13 cellular contexts compared by ENCODE assay signal in the genomic region with DNA sequence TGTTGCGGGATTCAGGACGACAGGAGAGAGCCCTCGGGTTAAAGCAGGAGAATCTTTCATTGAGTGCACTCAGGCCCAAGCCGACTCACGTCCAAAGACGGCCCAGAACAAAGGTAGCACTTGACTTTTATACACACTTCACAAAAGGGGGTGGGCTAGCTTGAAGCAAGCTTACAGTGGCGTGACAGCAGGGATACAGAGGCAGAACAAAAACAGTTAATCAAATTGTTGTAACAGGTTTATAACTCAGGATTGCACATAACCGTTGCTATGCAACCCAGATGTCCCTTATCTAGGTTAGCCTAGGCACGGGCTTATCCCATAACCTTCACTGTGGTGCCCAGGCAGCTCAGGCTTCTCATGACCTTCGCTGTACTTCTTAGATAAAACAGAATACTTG. TPM values are rescaled to one million over a fixed set of nuclear protein-coding genes. Genes with fewer than 3 reads are reported as not detected.
DNase-seq lines count a peak whose midpoint lies in the region; ATAC-seq and TF ChIP-seq lines count a peak whose summit lies in the region.
"Had no signal": no experiment of that assay in that cellular context is flagged by ENCODE, and none has a peak within 500 bp of the region (broad histone marks: within the 10 kb centered on the region; RNA-seq: fewer than 3 reads in every experiment).

No MANE protein-coding gene starts in this region.

- H3K27me3 ChIP-seq in heart left ventricle: no peaks in the 10 kb centered on the region
- no peaks in the 10 kb centered on the region for H3K27me3 ChIP-seq in colonic mucosa
- H3K27me3 ChIP-seq: ovary had no signal

- ATAC-seq in Right ventricle myocardium superior (ENCODE audit: poor library complexity) (peak; percentile 29), left cardiac atrium (no peak), heart left ventricle (peak in 1 of 4 donors; percentile 41), HG03095 (IDR thresholded peaks at IDR 0.05; ENCODE audit: unreplicated experiment) (no peak)
- ATAC-seq: HCT116 had no signal

- H3K9ac ChIP-seq in colonic mucosa (ENCODE audit: low read depth in 2 of 2, low read length in 2 of 2): no peak overlapping the region

- TF ChIP-seq POLR2A in heart left ventricle (IDR thresholded peaks at IDR 0.05): no peak

- H3K4me1 ChIP-seq in heart left ventricle (peaks cover 0 to 38% (median 23%) of the 10 kb centered on the region in 12 donors), colonic mucosa (no peaks in the 10 kb centered on the region)

- H3K4me3 ChIP-seq in heart left ventricle (peak overlapping the region in 3 of 12 donors; percentile 74 to 92 (median 90)), colonic mucosa (no peak overlapping the region)
- H3K4me3 ChIP-seq: ovary had no signal

- intact Hi-C loops in Right ventricle myocardium superior (cut with DNase I) (no loop called here), left cardiac atrium (cut with DNase I) (no loop called here), heart left ventricle (cut with DNase I) (loop anchor here in 3 of 10 donors (1.0 to 5.0 kb wide), 2 partner anchors 30 to 37 kb away; no protein-coding TSS in a partner anchor), colonic mucosa (cut with DNase I) (no loop called here)

- DNase-seq in Right ventricle myocardium superior (no peak), left cardiac atrium (no peak), NCI-H510A treated with DMSO at 0.1 percent for 48 hours (lab: John Stamatoyannopoulos, UW) (peak; percentile 81), heart left ventricle (peak in 1 of 5 donors; percentile 41), SW480 (ENCODE audit: low spot score) (no peak), RPMI8226 (no peak), colonic mucosa (no peak)
- DNase-seq: AML-193; stimulated activated CD4-positive, alpha-beta T cell treated with anti-CD3 and anti-CD28 coated beads, Interleukin-4, amount 100 ng/mL, for 24 hours; T-helper 9 cell had no signal

- 46 to 57% (median 51%) methylated on average over 10 of the region's 10 CpGs for WGBS in heart left ventricle, 4 donors

- TF ChIP-seq CTCF in heart left ventricle (IDR thresholded peaks at IDR 0.05): no peak
- no peak for TF ChIP-seq CTCF in colonic mucosa (IDR thresholded peaks at IDR 0.05)

- peak overlapping the region; percentile 48 to 100 (median 96) for H3K27ac ChIP-seq in heart left ventricle
- H3K27ac ChIP-seq in colonic mucosa: no peak overlapping the region

- H3K9me3 ChIP-seq in heart left ventricle (no peaks in the 10 kb centered on the region), colonic mucosa (no peaks in the 10 kb centered on the region)
- H3K9me3 ChIP-seq: ovary had no signal

- peaks cover 0 to 34% (median 17%) of the 10 kb centered on the region in 9 donors for H3K36me3 ChIP-seq in heart left ventricle
- no peaks in the 10 kb centered on the region for H3K36me3 ChIP-seq in colonic mucosa
- H3K36me3 ChIP-seq: ovary had no signal

RNA-seq across cellular contexts. Expression of a gene that starts 2.0 kb away (rescaled TPM):
- total RNA-seq in Right ventricle myocardium superior (83.4 TPM), left cardiac atrium (10 to 100 TPM; 48.7 to 55.6 TPM), heart left ventricle (100 to 1,000 TPM in 1 of 9 donors, 10 to 100 TPM in 8; 45.8 to 119 (median 54.7) TPM), colonic mucosa (10 to 100 TPM; 46.1 to 77.2 TPM)
- polyA plus RNA-seq in heart left ventricle: 10 to 100 TPM; 44.1 to 60.2 TPM

RNA-seq across cellular contexts. Expression of a gene that starts 7.0 kb away (rescaled TPM):
- total RNA-seq in Right ventricle myocardium superior (19.8 TPM), left cardiac atrium (10 to 100 TPM; 11.0 to 16.2 TPM), heart left ventricle (10 to 100 TPM; 12.7 to 29.1 (median 16.2) TPM), colonic mucosa (10 to 100 TPM in 1 of 2 donors, 1 to 10 TPM in 1; 7.4 to 14.9 TPM)
- polyA plus RNA-seq in heart left ventricle: 10 to 100 TPM; 14.3 to 24.3 TPM

RNA-seq across cellular contexts. Expression of a gene that starts 30.8 kb away (rescaled TPM):
- 120 TPM for total RNA-seq in Right ventricle myocardium superior
- total RNA-seq in left cardiac atrium: 100 to 1,000 TPM; 113 to 122 TPM
- total RNA-seq in heart left ventricle: 100 to 1,000 TPM in 1 of 9 donors, 10 to 100 TPM in 8; 70.9 to 109 (median 91.5) TPM
- polyA plus RNA-seq in heart left ventricle: 100 to 1,000 TPM in 1 of 2 donors, 10 to 100 TPM in 1; 85.9 to 135 TPM
- 100 to 1,000 TPM; 109 to 128 TPM for total RNA-seq in colonic mucosa

RNA-seq across cellular contexts. Expression of a gene that starts 47.3 kb away (rescaled TPM):
- total RNA-seq in Right ventricle myocardium superior (36.3 TPM), left cardiac atrium (10 to 100 TPM; 38.7 to 54.5 TPM), heart left ventricle (10 to 100 TPM; 26.6 to 57.0 (median 36.8) TPM), colonic mucosa (100 to 1,000 TPM in 1 of 2 donors, 10 to 100 TPM in 1; 53.7 to 137 TPM)
- polyA plus RNA-seq in heart left ventricle: 10 to 100 TPM; 32.7 to 54.7 TPM

RNA-seq across cellular contexts. Expression of a gene that starts 53.3 kb away (rescaled TPM):
- 62.7 TPM for total RNA-seq in Right ventricle myocardium superior
- 10 to 100 TPM; 68.0 to 77.8 TPM for total RNA-seq in left cardiac atrium
- 100 to 1,000 TPM in 1 of 9 donors, 10 to 100 TPM in 8; 53.6 to 152 (median 70.5) TPM for total RNA-seq in heart left ventricle
- polyA plus RNA-seq in heart left ventricle: 100 to 1,000 TPM in 1 of 2 donors, 10 to 100 TPM in 1; 33.4 to 115 TPM
- 10 to 100 TPM; 80.0 to 92.1 TPM for total RNA-seq in colonic mucosa
